8 cellular contexts compared by ENCODE assay signal in genomic region chr6:63571883-63572732, GRCh38.
DNase-seq lines count a peak whose midpoint lies in the region; ATAC-seq and TF ChIP-seq lines count a peak whose summit lies in the region.

TSS of gene LOC128125822 (plus strand) at chr6:63572480.
TSS of gene PTP4A1 (plus strand) at chr6:63572480. CDS start at chr6:63576881, 4,401 bp downstream.

- peaks cover 31% of the 10 kb centered on the region for H4K20me1 ChIP-seq in OCI-LY3 (ENCODE audit: insufficient read depth, low read length)

- H3K4me1 ChIP-seq in OCI-LY3 (ENCODE audit: low read length) = peaks cover 14% of the 10 kb centered on the region

- H3K27ac ChIP-seq in OCI-LY3 (ENCODE audit: low read length) = peak within 1 kb of the TSS; percentile 79

- H3K9me3 ChIP-seq in OCI-LY3 (ENCODE audit: insufficient read depth, low read length) = no peaks in the 10 kb centered on the region

- ATAC-seq in GM21515 (IDR thresholded peaks at IDR 0.05; ENCODE audit: unreplicated experiment) = peak; percentile 92

- H3K4me3 ChIP-seq in OCI-LY3 (ENCODE audit: low read length) = peak within 1 kb of the TSS; percentile 81

- peak within 1 kb of the TSS; percentile 97 for H2AFZ ChIP-seq in OCI-LY3 (ENCODE audit: low read depth, low read length)

- peaks cover 47% of the 10 kb centered on the region for H3K79me2 ChIP-seq in OCI-LY3 (ENCODE audit: low read length)

- H3K27me3 ChIP-seq in OCI-LY3 (ENCODE audit: low read depth, low read length) = no peaks in the 10 kb centered on the region

- peaks cover 16% of the 10 kb centered on the region for H3K36me3 ChIP-seq in OCI-LY3 (replicated peaks; ENCODE audit: low read depth, low read length)

- peak within 1 kb of the TSS; percentile 88 for H3K4me2 ChIP-seq in OCI-LY3 (ENCODE audit: low read length)

- peak; percentile 98 for DNase-seq in D341Med (ENCODE audit: low spot score)
- DNase-seq in HuH-7 (ENCODE audit: low spot score) = peak; percentile 92
- peak; percentile 93 for DNase-seq in activated T-cell treated with anti-CD3 and anti-CD28 coated beads for 1 hour (ENCODE audit: low read depth)
- DNase-seq in epidermal melanocyte (ENCODE audit: insufficient read length, low spot score) = peak; percentile 78
- peak; percentile 90 for DNase-seq in middle frontal gyrus (ENCODE audit: extremely low spot score, low spot score)
- DNase-seq in stimulated activated CD8-positive, alpha-beta memory T cell treated with anti-CD3 and anti-CD28 coated beads, Interleukin-2, amount 100 ng/mL, for 48 hours (ENCODE audit: low read depth in 2 of 2) = peak; percentile 93 to 94

- no peak for TF ChIP-seq CTCF in OCI-LY3 (IDR thresholded peaks at IDR 0.05; ENCODE audit: low read depth, low read length)

- H3K9ac ChIP-seq in OCI-LY3 (ENCODE audit: low read length) = peak within 1 kb of the TSS; percentile 91

Comparison
In these comparisons a context has a peak if more than half of its experiments do, and no peak if none do; other contexts are left out.
1. Peak in every context shown above with its lines: DNase-seq, ATAC-seq, H3K4me3 ChIP-seq and H3K27ac ChIP-seq.